ENCODE assay signal across 8 cellular contexts in the genomic region with DNA sequence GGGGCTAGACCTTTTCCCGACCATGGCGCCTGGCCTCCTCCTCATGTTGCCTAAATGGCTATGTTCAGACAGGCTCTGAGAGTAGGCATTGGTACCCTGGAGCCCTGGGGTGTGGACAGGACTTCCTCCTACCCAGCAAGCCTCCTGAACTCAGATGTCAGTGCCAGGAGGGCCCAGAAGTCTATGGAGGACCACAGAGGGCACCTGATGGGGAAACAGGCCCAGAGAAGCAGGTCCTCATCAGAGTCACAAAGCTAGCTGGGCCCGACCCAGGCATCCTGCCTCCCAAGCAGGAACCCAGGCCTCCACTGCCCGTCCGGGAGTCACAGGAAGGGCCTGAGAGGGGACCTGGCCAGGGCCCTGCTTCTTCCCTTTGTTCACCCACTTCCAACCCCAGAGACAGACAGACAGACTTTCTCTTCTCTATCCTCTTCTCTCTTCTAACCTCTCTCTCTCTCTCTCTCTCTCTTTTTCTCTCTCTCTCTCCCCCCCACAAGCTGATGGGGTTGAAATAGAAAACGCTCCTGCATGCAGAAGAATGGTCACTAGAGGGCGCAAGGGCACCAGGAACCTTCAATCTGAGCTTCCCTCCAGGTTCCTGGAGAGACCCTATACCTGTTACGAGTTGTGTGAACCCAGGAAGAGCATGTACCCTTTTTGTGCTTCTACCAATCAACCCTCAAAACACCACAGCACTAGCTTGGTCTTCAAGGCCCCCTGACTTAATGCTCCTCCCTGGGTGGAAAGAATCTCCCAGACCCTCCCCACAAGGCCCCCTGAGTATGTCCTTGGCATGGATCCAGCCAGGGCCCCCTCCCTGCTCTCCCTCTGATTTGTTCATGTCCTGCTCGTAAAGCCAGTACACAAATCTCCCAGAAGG. TPM values are rescaled to one million over a fixed set of nuclear protein-coding genes. Genes with fewer than 3 reads are reported as not detected.
A peak's percentile ranks its signal among the peaks of the same experiment; 100 is the strongest.
DNase-seq lines count a peak whose midpoint lies in the region; ATAC-seq, FAIRE-seq and TF ChIP-seq lines count a peak whose summit lies in the region.

No MANE protein-coding gene starts in this region.

- no peaks in the 10 kb centered on the region for H3K9me3 Mint-ChIP-seq in IgD-negative memory B cell
- no peaks in the 10 kb centered on the region for H3K9me3 Mint-ChIP-seq in naive B cell

- H3K9me3 ChIP-seq in OCI-LY1 (ENCODE audit: low read length), result no peaks in the 10 kb centered on the region
- H3K9me3 ChIP-seq in endothelial cell of umbilical vein (replicated peaks; ENCODE audit: control insufficient read depth, insufficient read depth, low read length), result no peaks in the 10 kb centered on the region

- H3K27me3 ChIP-seq in OCI-LY1 (ENCODE audit: insufficient read depth, low read length) (no peaks in the 10 kb centered on the region), endothelial cell of umbilical vein (ENCODE audit: control insufficient read depth in 2 of 2, insufficient read depth in 2 of 2, low read length in 2 of 2) (no peaks in the 10 kb centered on the region)

- CTCF ChIA-PET in endothelial cell of umbilical vein (lab: Charles Lee), result interaction anchor here (0.5 to 6.0 kb wide), 65 partner anchors 9 to 1181 kb away, joined by 3 to 136 read pairs (median 5); partner anchors contain the start of genes ARAP1 and STARD10

- H3K79me2 ChIP-seq in OCI-LY1 (ENCODE audit: insufficient read depth, low read length) (peaks cover 13% of the 10 kb centered on the region; the same call in 1 of the 2 replicates), endothelial cell of umbilical vein (ENCODE audit: control insufficient read depth, insufficient read depth, low read length) (peaks cover 19% of the 10 kb centered on the region)

- H3F3A ChIP-seq in OCI-LY1 (ENCODE audit: insufficient read depth, low read length), result no peaks in the 10 kb centered on the region

- POLR2A ChIA-PET in endothelial cell of umbilical vein (lab: Charles Lee), result interaction anchor here (0.6 to 1.5 kb wide), 3 partner anchors 68 to 88 kb away, joined by 3 to 4 read pairs (median 4); partner anchors contain the start of gene STARD10

- BruUV-seq in endothelial cell of umbilical vein (replicated peaks; lab: Mats Ljungman, UMichigan), result no TSS peak

- H3K4me3 ChIP-seq in OCI-LY1 (ENCODE audit: low read depth, low read length, poor library complexity, severe bottlenecking), result no peak overlapping the region
- H3K4me3 ChIP-seq in endothelial cell of umbilical vein (replicated peaks in 1 of 3; ENCODE audit: insufficient read depth in 1 of 3, low read depth in 1 of 3, low read length in 3 of 3), result no peak overlapping the region

- H3K27ac Mint-ChIP-seq in IgD-negative memory B cell, result peak overlapping the region; percentile 87 to 95 (median 92)
- peak overlapping the region; percentile 85 to 97 (median 94) for H3K27ac Mint-ChIP-seq in naive B cell

- H3K27me3 Mint-ChIP-seq in IgD-negative memory B cell (no peaks in the 10 kb centered on the region), naive B cell (no peaks in the 10 kb centered on the region)

- no peak overlapping the region for H3K4me2 ChIP-seq in OCI-LY1 (ENCODE audit: low read length)
- no peak overlapping the region for H3K4me2 ChIP-seq in endothelial cell of umbilical vein (ENCODE audit: insufficient read depth, low read length)

- H3K27ac ChIP-seq in OCI-LY1 (ENCODE audit: low read depth, low read length, poor library complexity, severe bottlenecking) (no peak overlapping the region), endothelial cell of umbilical vein (ENCODE audit: insufficient read depth, low read depth, low read length) (no peak overlapping the region)

- DNase-seq in COLO829 (ENCODE audit: low spot score), result peak; percentile 71
- DNase-seq in activated CD8-positive, alpha-beta memory T cell treated with anti-CD3 and anti-CD28 coated beads, Interleukin-2, amount 50 U/mL, for 48 hours, result peak; percentile 81
- DNase-seq in endothelial cell of umbilical vein (ENCODE audit: low read depth, low spot score), result peak; percentile 86
- peak; percentile 78 for DNase-seq in naive B cell
- peak; percentile 41 to 56 for DNase-seq in stimulated activated CD8-positive, alpha-beta memory T cell treated with anti-CD3 and anti-CD28 coated beads, Interleukin-7, amount 100 ng/mL, for 48 hours (ENCODE audit: extremely low read depth in 1 of 2, low read depth in 1 of 2)

- H3K9ac ChIP-seq in OCI-LY1 (ENCODE audit: low read length), result no peak overlapping the region
- H3K9ac ChIP-seq in endothelial cell of umbilical vein (replicated peaks; ENCODE audit: extremely low read depth, insufficient read depth, low read length), result no peak overlapping the region

- H3K36me3 ChIP-seq in OCI-LY1 (ENCODE audit: insufficient read depth, low read length) (peaks cover 7% of the 10 kb centered on the region), endothelial cell of umbilical vein (ENCODE audit: control insufficient read depth in 2 of 2, extremely low read depth in 1 of 2, insufficient read depth in 2 of 2, low read length in 2 of 2) (no peaks in the 10 kb centered on the region)

- H3K4me1 ChIP-seq in OCI-LY1 (ENCODE audit: insufficient read depth, low read length, severe bottlenecking) (peaks cover 37% of the 10 kb centered on the region), endothelial cell of umbilical vein (ENCODE audit: control insufficient read depth, extremely low read depth, insufficient read depth, low read length) (peaks cover 19% of the 10 kb centered on the region)

- no peak overlapping the region for H2AFZ ChIP-seq in OCI-LY1 (ENCODE audit: low read length)
- H2AFZ ChIP-seq in endothelial cell of umbilical vein (ENCODE audit: low read depth, low read length), result no peak overlapping the region

- peak overlapping the region; percentile 11 to 53 (median 50) for H3K4me3 Mint-ChIP-seq in IgD-negative memory B cell
- peak overlapping the region; percentile 3 to 88 (median 51) for H3K4me3 Mint-ChIP-seq in naive B cell

- dilution Hi-C loops in endothelial cell of umbilical vein (cut with MboI; ENCODE audit: extremely low pct_ligation_motif_present, low sequenced_read_pairs), result no loop called here

- H3K9me2 ChIP-seq in OCI-LY1 (ENCODE audit: low read depth, low read length), result no peaks in the 10 kb centered on the region

- TF ChIP-seq CTCF in OCI-LY1 (IDR thresholded peaks at IDR 0.05; ENCODE audit: low read length), result peak; percentile 93
- TF ChIP-seq CTCF in endothelial cell of umbilical vein (IDR thresholded peaks at IDR 0.05; ENCODE audit: extremely low read depth in 1 of 2, insufficient read depth in 1 of 2, low read depth in 1 of 2, low read length in 2 of 2), result peak; percentile 87 to 88

- H3K4me1 Mint-ChIP-seq in IgD-negative memory B cell (peaks cover 44 to 61% (median 50%) of the 10 kb centered on the region in 3 donors), naive B cell (peaks cover 62 to 86% (median 70%) of the 10 kb centered on the region in 3 donors)

- no peak for TF ChIP-seq POLR2A in endothelial cell of umbilical vein (IDR thresholded peaks at IDR 0.05; ENCODE audit: low read depth, low read length)

- H3K9me1 ChIP-seq in endothelial cell of umbilical vein (replicated peaks; ENCODE audit: control insufficient read depth, extremely low read depth, insufficient read depth, low read length), result no peaks in the 10 kb centered on the region

- H3K36me3 Mint-ChIP-seq in IgD-negative memory B cell (peaks cover 3% of the 10 kb centered on the region), naive B cell (peaks cover 0 to 9% of the 10 kb centered on the region in 2 donors)

- intact Hi-C loops in endothelial cell of umbilical vein (cut with micrococcal nuclease), result loop anchor here (1.0 kb wide), 5 partner anchors 68 to 517 kb away; partner anchors contain the start of gene ATG16L2

- ATAC-seq in naive B cell (ENCODE audit: low read depth in 2 of 2) (peak; percentile 32 to 42), HG02884 (IDR thresholded peaks at IDR 0.05; ENCODE audit: unreplicated experiment) (no peak)

- FAIRE-seq in endothelial cell of umbilical vein (lab: Jason Lieb, UNC), result peak; percentile 78

- no peaks in the 10 kb centered on the region for H4K20me1 ChIP-seq in OCI-LY1 (ENCODE audit: insufficient read depth, low read length)
- H4K20me1 ChIP-seq in endothelial cell of umbilical vein (replicated peaks; ENCODE audit: control insufficient read depth, extremely low read depth, insufficient read depth, low read length), result no peaks in the 10 kb centered on the region

TF ChIP-seq in endothelial cell of umbilical vein, 7 proteins besides CTCF, POLR2A, EP300 and RAD21 (continues in another document):
- TF ChIP-seq JUN (IDR thresholded peaks at IDR 0.05; ENCODE audit: borderline replicate concordance, insufficient read depth, insufficient read length, low read depth) (no peak), GATA2 (IDR thresholded peaks at IDR 0.05; ENCODE audit: insufficient read depth, insufficient read length, low read depth, low read length) (no peak), FOS (IDR thresholded peaks at IDR 0.05; ENCODE audit: borderline replicate concordance, insufficient read depth, low read length) (no peak), MYC (IDR thresholded peaks at IDR 0.05; ENCODE audit: low read depth, low read length) (no peak), POLR2AphosphoS5 (IDR thresholded peaks at IDR 0.05; ENCODE audit: insufficient read depth, low read depth, low read length) (no peak), EZH2 (IDR thresholded peaks at IDR 0.05; ENCODE audit: borderline replicate concordance, low read depth, low read length, severe bottlenecking) (no peak)

RNA-seq across cellular contexts. Expression of gene ARAP1, which starts 27.1 kb away (rescaled TPM):
- polyA plus RNA-seq in IgD-negative memory B cell (20.7 TPM), endothelial cell of umbilical vein (35.8 and 36.8 TPM in 2 replicates), naive B cell (ENCODE audit: low read depth in 6 of 6) (10 to 100 TPM in 5 of 6 donors, 1 to 10 TPM in 1; 3.3 to 30.2 (median 14.0) TPM)
- 66.2 and 78.3 TPM in 2 replicates for total RNA-seq in endothelial cell of umbilical vein
- 37.5 and 54.2 TPM in 2 replicates for polyA plus RNA-seq in endothelial cell of umbilical vein (2011; cell fraction: cytosol; rRNA removed)
- 106 and 123 TPM in 2 replicates for polyA plus RNA-seq in endothelial cell of umbilical vein (2011; cell fraction: nucleus; rRNA removed)
- polyA plus RNA-seq in endothelial cell of umbilical vein (2012), result 54.5 and 56.0 TPM in 2 replicates
- polyA minus RNA-seq in endothelial cell of umbilical vein, result 67.3 and 74.8 TPM in 2 replicates
- 22.0 TPM for polyA minus RNA-seq in endothelial cell of umbilical vein (2011; cell fraction: cytosol; rRNA and poly(A)+ RNA removed)
- 61.9 and 69.4 TPM in 2 replicates for polyA minus RNA-seq in endothelial cell of umbilical vein (2011; cell fraction: nucleus; rRNA and poly(A)+ RNA removed)

RNA-seq across cellular contexts. Expression of gene PDE2A, which starts 50.9 kb away (rescaled TPM):
- polyA plus RNA-seq in IgD-negative memory B cell (not detected), endothelial cell of umbilical vein (14.2 and 16.8 TPM in 2 replicates), naive B cell (ENCODE audit: low read depth in 6 of 6) (under 1 TPM in 3 of 6 donors, not detected in 3; 0.18 to 0.44 (median 0.36) TPM)
- total RNA-seq in endothelial cell of umbilical vein, result 14.3 and 14.8 TPM in 2 replicates
- polyA plus RNA-seq in endothelial cell of umbilical vein (2011; cell fraction: cytosol; rRNA removed), result 8.6 and 12.7 TPM in 2 replicates
- 57.4 and 57.6 TPM in 2 replicates for polyA plus RNA-seq in endothelial cell of umbilical vein (2011; cell fraction: nucleus; rRNA removed)
- 6.0 and 16.2 TPM in 2 replicates for polyA plus RNA-seq in endothelial cell of umbilical vein (2012)
- polyA minus RNA-seq in endothelial cell of umbilical vein, result 21.9 and 25.8 TPM in 2 replicates
- polyA minus RNA-seq in endothelial cell of umbilical vein (2011; cell fraction: cytosol; rRNA and poly(A)+ RNA removed), result 76.6 TPM
- 15.7 and 24.2 TPM in 2 replicates for polyA minus RNA-seq in endothelial cell of umbilical vein (2011; cell fraction: nucleus; rRNA and poly(A)+ RNA removed)
